12 cellular contexts compared by ENCODE assay signal in genomic region chr18:75125359-75126331, GRCh38.
DNase-seq lines count a peak whose midpoint lies in the region; ATAC-seq, FAIRE-seq and TF ChIP-seq lines count a peak whose summit lies in the region.
"Had no signal": no experiment of that assay in that cellular context is flagged by ENCODE, and none has a peak within 500 bp of the region (broad histone marks: within the 10 kb centered on the region; RNA-seq: fewer than 3 reads in every experiment).

No MANE protein-coding gene starts in this region.

- H3K27ac ChIP-seq in heart left ventricle (no peak overlapping the region), astrocyte (ENCODE audit: low read depth, low read length) (no peak overlapping the region), right lobe of liver (no peak overlapping the region)

- no peak overlapping the region for H3K4me2 ChIP-seq in astrocyte (ENCODE audit: low read length)

- H3K27ac Mint-ChIP-seq in astrocyte (ENCODE audit: unreplicated experiment): no peak overlapping the region
- H3K27ac Mint-ChIP-seq in CD14-positive monocyte: peak overlapping the region in 1 of 7 donors; percentile 21

- H3K36me3 ChIP-seq in heart left ventricle (no peaks in the 10 kb centered on the region), astrocyte (ENCODE audit: insufficient read depth, low read length) (no peaks in the 10 kb centered on the region), right lobe of liver (no peaks in the 10 kb centered on the region)
- H3K36me3 ChIP-seq: sigmoid colon had no signal

- DNase-seq in heart left ventricle: no peak
- no peak for DNase-seq in Right ventricle myocardium inferior (ENCODE audit: missing footprints)
- DNase-seq in astrocyte (ENCODE audit: low read depth): peak; percentile 9
- DNase-seq in right lobe of liver: no peak
- peak; percentile 41 for DNase-seq in ureter (ENCODE audit: low spot score)
- DNase-seq in T-helper 1 cell: no peak
- no peak for DNase-seq in CD14-positive monocyte (ENCODE audit: low spot score)
- DNase-seq: effector memory CD8-positive, alpha-beta T cell; GF-D8; sigmoid colon; T-helper 9 cell had no signal

- H3K9me3 ChIP-seq in heart left ventricle (no peaks in the 10 kb centered on the region), astrocyte (ENCODE audit: insufficient read depth, low read depth, low read length) (no peaks in the 10 kb centered on the region), right lobe of liver (no peaks in the 10 kb centered on the region)
- H3K9me3 ChIP-seq: sigmoid colon had no signal

- peaks cover 6% of the 10 kb centered on the region for H3K4me1 Mint-ChIP-seq in astrocyte (ENCODE audit: low read depth, unreplicated experiment)
- no peaks in the 10 kb centered on the region for H3K4me1 Mint-ChIP-seq in CD14-positive monocyte

- H2AFZ ChIP-seq in astrocyte (ENCODE audit: low read depth, low read length): no peak overlapping the region

- no peaks in the 10 kb centered on the region for H4K20me1 ChIP-seq in astrocyte (ENCODE audit: insufficient read depth, low read length)

- H3K4me3 Mint-ChIP-seq in astrocyte (ENCODE audit: unreplicated experiment) (no peak overlapping the region), CD14-positive monocyte (no peak overlapping the region)
- H3K4me3 Mint-ChIP-seq: effector memory CD8-positive, alpha-beta T cell had no signal

- no peaks in the 10 kb centered on the region for H3K4me1 ChIP-seq in heart left ventricle
- no peaks in the 10 kb centered on the region for H3K4me1 ChIP-seq in astrocyte (ENCODE audit: insufficient read depth, low read length)
- no peaks in the 10 kb centered on the region for H3K4me1 ChIP-seq in right lobe of liver
- H3K4me1 ChIP-seq: sigmoid colon had no signal

- intact Hi-C loops in heart left ventricle (cut with DNase I) (loop anchor here in 1 of 10 donors (10.0 kb wide), 1 partner anchor 359 kb away; no protein-coding TSS in a partner anchor), Right ventricle myocardium inferior (cut with DNase I) (no loop called here), right lobe of liver (cut with DNase I) (no loop called here), CD14-positive monocyte (cut with micrococcal nuclease) (no loop called here)

- TF ChIP-seq POLR2A in heart left ventricle (IDR thresholded peaks at IDR 0.05) (no peak), right lobe of liver (IDR thresholded peaks at IDR 0.05) (no peak)

- peak in 3 of 4 donors; percentile 44 to 51 (median 47) for ATAC-seq in heart left ventricle
- ATAC-seq in Right ventricle myocardium inferior: no peak
- ATAC-seq in right lobe of liver: peak in 3 of 4 donors; percentile 7 to 36 (median 25)
- ATAC-seq in GM19328 (IDR thresholded peaks at IDR 0.05; ENCODE audit: unreplicated experiment): no peak
- ATAC-seq: effector memory CD8-positive, alpha-beta T cell had no signal

- H3K36me3 Mint-ChIP-seq in astrocyte (ENCODE audit: low read depth, unreplicated experiment) (peaks cover 2% of the 10 kb centered on the region), CD14-positive monocyte (no peaks in the 10 kb centered on the region)

- FAIRE-seq in astrocyte (lab: Jason Lieb, UNC): no peak

- H3K4me3 ChIP-seq in heart left ventricle (peak overlapping the region in 5 of 12 donors; percentile 14 to 46 (median 26)), astrocyte (ENCODE audit: insufficient read depth, low read depth, low read length) (no peak overlapping the region), right lobe of liver (no peak overlapping the region)

- no peaks in the 10 kb centered on the region for H3K27me3 ChIP-seq in heart left ventricle
- H3K27me3 ChIP-seq in astrocyte (ENCODE audit: insufficient read depth, low read length): peaks cover 5% of the 10 kb centered on the region
- H3K27me3 ChIP-seq in right lobe of liver: no peaks in the 10 kb centered on the region
- H3K27me3 ChIP-seq: sigmoid colon had no signal

- 75 to 87% (median 82%) methylated on average over 17 to 45 of the region's 45 CpGs for WGBS in heart left ventricle, 4 donors
- WGBS in right lobe of liver (ENCODE audit: insufficient coverage, low coverage, low lambda C conversion rate, missing lambda C conversion rate): 66% methylated on average over 7 of the region's 45 CpGs

- H3K27me3 Mint-ChIP-seq in astrocyte (ENCODE audit: low read depth, unreplicated experiment) (peaks cover 24% of the 10 kb centered on the region), CD14-positive monocyte (ENCODE audit: low read depth in 3 of 3) (peaks cover 6 to 8% (median 8%) of the 10 kb centered on the region in 3 donors)

- H3K9me3 Mint-ChIP-seq in astrocyte (ENCODE audit: unreplicated experiment) (peaks cover 2% of the 10 kb centered on the region), CD14-positive monocyte (peaks cover 0 to 3% (median 0%) of the 10 kb centered on the region in 7 donors)
- H3K9me3 Mint-ChIP-seq: effector memory CD8-positive, alpha-beta T cell had no signal

- TF ChIP-seq CTCF in heart left ventricle (IDR thresholded peaks at IDR 0.05): no peak
- TF ChIP-seq CTCF in astrocyte (IDR thresholded peaks at IDR 0.05; ENCODE audit: insufficient read depth, low read depth, low read length): no peak
- TF ChIP-seq CTCF in right lobe of liver (IDR thresholded peaks at IDR 0.05): no peak
- TF ChIP-seq CTCF in CD14-positive monocyte (IDR thresholded peaks at IDR 0.05): no peak

- H3K79me2 ChIP-seq in astrocyte (ENCODE audit: insufficient read depth, low read length): no peaks in the 10 kb centered on the region

- H3K9ac ChIP-seq in astrocyte (ENCODE audit: low read length): no peak overlapping the region

Comparison
In these comparisons a context has a peak if more than half of its experiments do, and no peak if none do; other contexts are left out.
1. ATAC-seq: peak in heart left ventricle (3 of 4) and right lobe of liver (3 of 4); none in Right ventricle myocardium inferior (single experiment) and GM19328 (single experiment).
2. DNase-seq: peak in astrocyte (single experiment) and ureter (single experiment); none in heart left ventricle (0 of 5), Right ventricle myocardium inferior (single experiment), right lobe of liver (0 of 3), T-helper 1 cell (0 of 5) and CD14-positive monocyte (single experiment).